ENCODE assay signal across 20 cellular contexts in genomic region chr1:102562380-102562779, GRCh38.
DNase-seq lines count a peak whose midpoint lies in the region; ATAC-seq, FAIRE-seq and TF ChIP-seq lines count a peak whose summit lies in the region.
"Had no signal": no experiment of that assay in that cellular context is flagged by ENCODE, and none has a peak within 500 bp of the region (broad histone marks: within the 10 kb centered on the region; RNA-seq: fewer than 3 reads in every experiment).

No MANE protein-coding gene starts in this region.

- H3K27me3 Mint-ChIP-seq in CD8-positive, alpha-beta memory T cell = no peaks in the 10 kb centered on the region
- no peaks in the 10 kb centered on the region for H3K27me3 Mint-ChIP-seq in activated CD4-positive, alpha-beta T cell treated with anti-CD3 and anti-CD28 coated beads, Interleukin-2, amount 10 ng/mL, durations not matched to agents 24 days and 14 days
- H3K27me3 Mint-ChIP-seq: CD4-positive, alpha-beta T cell had no signal

- no peaks in the 10 kb centered on the region for H3K9me3 ChIP-seq in A549
- H3K9me3 ChIP-seq in BLaER1 treated with 17β-estradiol and CSF1 and Interleukin-3, amounts not matched to agents 10 nM and 100 nM (replicated peaks in 1 of 11) = peaks cover 0 to 42% (median 27%) of the 10 kb centered on the region in 11 experiments; a peak in 18 of 22 replicates
- H3K9me3 ChIP-seq in OCI-LY7 (ENCODE audit: low read length) = no peaks in the 10 kb centered on the region
- H3K9me3 ChIP-seq in CD8-positive, alpha-beta memory T cell (ENCODE audit: low read length) = no peaks in the 10 kb centered on the region
- H3K9me3 ChIP-seq: HAP-1 had no signal

- intact Hi-C loops in OCI-LY7 (cut with micrococcal nuclease; ENCODE audit: unreplicated experiment) = no loop called here
- intact Hi-C loops in activated CD4-positive, alpha-beta T cell treated with anti-CD3 and anti-CD28 coated beads, Interleukin-2, amount 10 ng/mL, durations not matched to agents 24 days and 14 days (cut with micrococcal nuclease) = no loop called here

- H3K9me2 ChIP-seq in OCI-LY7 (ENCODE audit: insufficient read depth, low read length) = no peaks in the 10 kb centered on the region

- FAIRE-seq in A549 (lab: Jason Lieb, UNC) = no peak
- FAIRE-seq: GM12891, GM18507, H54 had no signal

- no peak for TF ChIP-seq CTCF in A549 (IDR thresholded peaks at IDR 0.05)
- no peak for TF ChIP-seq CTCF in OCI-LY7 (conservative IDR thresholded peaks at IDR 0.05; ENCODE audit: low read length)

- WGBS in A549 (ENCODE audit: missing lambda C conversion rate) = 44% methylated on average over 1 of the region's 1 CpG

- ATAC-seq in A549 = no peak
- ATAC-seq in GM21390 (IDR thresholded peaks at IDR 0.05; ENCODE audit: unreplicated experiment) = no peak

- H3K4me1 ChIP-seq in A549 (no peaks in the 10 kb centered on the region), OCI-LY7 (ENCODE audit: insufficient read depth, low read length, poor library complexity, severe bottlenecking) (peaks cover 13% of the 10 kb centered on the region)
- H3K4me1 ChIP-seq in BLaER1 treated with 17β-estradiol and CSF1 and Interleukin-3, amounts not matched to agents 10 nM and 100 nM = peaks cover 19 to 54% (median 34%) of the 10 kb centered on the region in 10 experiments
- no peaks in the 10 kb centered on the region for H3K4me1 ChIP-seq in CD8-positive, alpha-beta memory T cell (ENCODE audit: insufficient read depth, low read length)
- H3K4me1 ChIP-seq: HAP-1 had no signal

- TF ChIP-seq EP300 in A549 (IDR thresholded peaks at IDR 0.05) = no peak

- DNase-seq in A549 (ENCODE audit: low read depth in 1 of 2, low spot score in 1 of 2) (no peak), OCI-LY7 (ENCODE audit: low spot score) (no peak)
- DNase-seq in CD8-positive, alpha-beta memory T cell = no peak
- no peak for DNase-seq in activated CD4-positive, alpha-beta T cell treated with anti-CD3 and anti-CD28 coated beads, Interleukin-2, amount 10 ng/mL, durations not matched to agents 24 days and 14 days
- DNase-seq: 8988T; Calu3; CD4-positive, alpha-beta T cell; COR-L47; DMS53; DMS79 treated with DMSO at 0.1 percent for 48 hours; GF-D8; GOT3; HFFc6 had no signal

- H3K27me3 ChIP-seq in BLaER1 treated with 17β-estradiol and CSF1 and Interleukin-3, amounts not matched to agents 10 nM and 100 nM = no peaks in the 10 kb centered on the region
- H3K27me3 ChIP-seq in CD8-positive, alpha-beta memory T cell (ENCODE audit: insufficient read depth, low read length, poor library complexity, severe bottlenecking) = no peaks in the 10 kb centered on the region

- H3K27ac Mint-ChIP-seq in CD8-positive, alpha-beta memory T cell = no peak overlapping the region
- H3K27ac Mint-ChIP-seq in activated CD4-positive, alpha-beta T cell treated with anti-CD3 and anti-CD28 coated beads, Interleukin-2, amount 10 ng/mL, durations not matched to agents 24 days and 14 days = no peak overlapping the region
- H3K27ac Mint-ChIP-seq: CD14-positive monocyte; CD4-positive, alpha-beta T cell; HFFc6 had no signal

- CTCF ChIA-PET in A549 (lab: Yijun Ruan, JAX) = no interaction called here
- CTCF ChIA-PET in OCI-LY7 (lab: Charles Lee; ENCODE audit: unreplicated experiment) = no interaction called here
- CTCF ChIA-PET in CD8-positive, alpha-beta memory T cell (lab: Charles Lee) = no interaction called here

- H3K4me3 ChIP-seq in A549 (no peak overlapping the region), OCI-LY7 (ENCODE audit: low read depth, low read length, poor library complexity, severe bottlenecking) (no peak overlapping the region)
- H3K4me3 ChIP-seq in BLaER1 treated with 17β-estradiol and CSF1 and Interleukin-3, amounts not matched to agents 10 nM and 100 nM = peak overlapping the region in 2 of 10 experiments; percentile 59 to 67; a peak in 4 of 20 replicates
- H3K4me3 ChIP-seq in CD8-positive, alpha-beta memory T cell (ENCODE audit: low read length) = no peak overlapping the region
- H3K4me3 ChIP-seq: HAP-1 had no signal

- H3K27ac ChIP-seq in A549 (no peak overlapping the region), OCI-LY7 (ENCODE audit: low read depth, low read length, poor library complexity, severe bottlenecking) (no peak overlapping the region)
- peak overlapping the region in 8 of 11 experiments; percentile 79 to 91 (median 88); a peak in 16 of 22 replicates for H3K27ac ChIP-seq in BLaER1 treated with 17β-estradiol and CSF1 and Interleukin-3, amounts not matched to agents 10 nM and 100 nM
- no peak overlapping the region for H3K27ac ChIP-seq in CD8-positive, alpha-beta memory T cell (ENCODE audit: low read depth, low read length)

- no peaks in the 10 kb centered on the region for H3K36me3 ChIP-seq in BLaER1 treated with 17β-estradiol and CSF1 and Interleukin-3, amounts not matched to agents 10 nM and 100 nM
- H3K36me3 ChIP-seq in OCI-LY7 (ENCODE audit: insufficient read depth, low read length) = no peaks in the 10 kb centered on the region
- no peaks in the 10 kb centered on the region for H3K36me3 ChIP-seq in CD8-positive, alpha-beta memory T cell (ENCODE audit: insufficient read depth, low read length)
- H3K36me3 ChIP-seq: HAP-1 had no signal

- POLR2A ChIA-PET in A549 (lab: Yijun Ruan, JAX) (no interaction called here), OCI-LY7 (lab: Charles Lee) (no interaction called here)
- POLR2A ChIA-PET in CD8-positive, alpha-beta memory T cell (lab: Charles Lee) = no interaction called here

- H3K4me2 ChIP-seq in A549 = no peak overlapping the region
- peak overlapping the region in 10 of 11 experiments; percentile 70 to 96 (median 88); a peak in 17 of 22 replicates for H3K4me2 ChIP-seq in BLaER1 treated with 17β-estradiol and CSF1 and Interleukin-3, amounts not matched to agents 10 nM and 100 nM
- H3K4me2 ChIP-seq in OCI-LY7 (ENCODE audit: low read length) = no peak overlapping the region

- no peak for TF ChIP-seq POLR2A in A549 (IDR thresholded peaks at IDR 0.05; ENCODE audit: low read length)

- peak overlapping the region; percentile 36; the same call in 1 of the 2 replicates for H2AFZ ChIP-seq in OCI-LY7 (ENCODE audit: low read length)

- no peak for TF ChIP-seq RAD21 in A549 (conservative IDR thresholded peaks at IDR 0.05 in 1 of 2, IDR thresholded peaks at IDR 0.05 in 1 of 2)

- H3K36me3 Mint-ChIP-seq in CD8-positive, alpha-beta memory T cell = no peaks in the 10 kb centered on the region
- no peaks in the 10 kb centered on the region for H3K36me3 Mint-ChIP-seq in activated CD4-positive, alpha-beta T cell treated with anti-CD3 and anti-CD28 coated beads, Interleukin-2, amount 10 ng/mL, durations not matched to agents 24 days and 14 days (ENCODE audit: low read depth)
- H3K36me3 Mint-ChIP-seq: CD14-positive monocyte had no signal

- H3K9ac ChIP-seq in BLaER1 treated with 17β-estradiol and CSF1 and Interleukin-3, amounts not matched to agents 10 nM and 100 nM = peak overlapping the region in 6 of 11 experiments; percentile 0 to 80 (median 79); a peak in 7 of 22 replicates

- H3K4me1 Mint-ChIP-seq in CD8-positive, alpha-beta memory T cell = no peaks in the 10 kb centered on the region
- no peaks in the 10 kb centered on the region for H3K4me1 Mint-ChIP-seq in activated CD4-positive, alpha-beta T cell treated with anti-CD3 and anti-CD28 coated beads, Interleukin-2, amount 10 ng/mL, durations not matched to agents 24 days and 14 days
- H3K4me1 Mint-ChIP-seq: CD14-positive monocyte had no signal

- H3K4me3 Mint-ChIP-seq in CD8-positive, alpha-beta memory T cell = no peak overlapping the region
- H3K4me3 Mint-ChIP-seq in activated CD4-positive, alpha-beta T cell treated with anti-CD3 and anti-CD28 coated beads, Interleukin-2, amount 10 ng/mL, durations not matched to agents 24 days and 14 days = no peak overlapping the region
- H3K4me3 Mint-ChIP-seq: CD14-positive monocyte; CD4-positive, alpha-beta T cell; HFFc6 had no signal

- no TSS peak for BruUV-seq in OCI-LY7 (replicated peaks; lab: Mats Ljungman, UMichigan)

- H3K9me3 Mint-ChIP-seq in CD8-positive, alpha-beta memory T cell = peaks cover 0 to 23% (median 2%) of the 10 kb centered on the region in 5 donors
- H3K9me3 Mint-ChIP-seq in activated CD4-positive, alpha-beta T cell treated with anti-CD3 and anti-CD28 coated beads, Interleukin-2, amount 10 ng/mL, durations not matched to agents 24 days and 14 days = no peaks in the 10 kb centered on the region
- H3K9me3 Mint-ChIP-seq: HFFc6 had no signal

- no peaks in the 10 kb centered on the region for H4K20me1 ChIP-seq in BLaER1 treated with 17β-estradiol and CSF1 and Interleukin-3, amounts not matched to agents 10 nM and 100 nM
- no peaks in the 10 kb centered on the region for H4K20me1 ChIP-seq in OCI-LY7 (ENCODE audit: insufficient read depth, low read length)

- H3K79me2 ChIP-seq in OCI-LY7 (ENCODE audit: insufficient read depth, low read depth, low read length) = no peaks in the 10 kb centered on the region

TF ChIP-seq in A549, 52 proteins besides CTCF, POLR2A, EP300 and RAD21:
- TF ChIP-seq KDM1A (IDR thresholded peaks at IDR 0.05; ENCODE audit: low read depth) = no peak
- peak; percentile 54 for TF ChIP-seq MAFK (IDR thresholded peaks at IDR 0.05; ENCODE audit: partially characterized antibody)

Comparison
In these comparisons a context has a peak if more than half of its experiments do, and no peak if none do; other contexts are left out.
1. H3K27ac ChIP-seq: peak in BLaER1 treated with 17β-estradiol and CSF1 and Interleukin-3, amounts not matched to agents 10 nM and 100 nM (8 of 11); none in A549 (0 of 2), OCI-LY7 (single experiment) and CD8-positive, alpha-beta memory T cell (single experiment).
2. H3K4me2 ChIP-seq: peak in BLaER1 treated with 17β-estradiol and CSF1 and Interleukin-3, amounts not matched to agents 10 nM and 100 nM (10 of 11); none in A549 (single experiment) and OCI-LY7 (single experiment).